Comparison of ENCODE assay signal across 9 cellular contexts in genomic region chr14:100056964-100057817, GRCh38. TPM values are rescaled to one million over a fixed set of nuclear protein-coding genes. Genes with fewer than 3 reads are reported as not detected.
A peak's percentile ranks its signal among the peaks of the same experiment; 100 is the strongest.
DNase-seq lines count a peak whose midpoint lies in the region; ATAC-seq and TF ChIP-seq lines count a peak whose summit lies in the region.
"Had no signal": no experiment of that assay in that cellular context is flagged by ENCODE, and none has a peak within 500 bp of the region (broad histone marks: within the 10 kb centered on the region; RNA-seq: fewer than 3 reads in every experiment).

No MANE protein-coding gene starts in this region.

- 98% methylated on average over 4 of the region's 4 CpGs for WGBS in SK-N-SH (ENCODE audit: low lambda C conversion rate)
- 73 to 77% methylated on average over 4 of the region's 4 CpGs for WGBS in transverse colon (ENCODE audit: low coverage in 1 of 2), 2 donors
- WGBS in testis, 2 donors, result 82 to 87% methylated on average over 4 of the region's 4 CpGs

- TF ChIP-seq EP300 in SK-N-SH (IDR thresholded peaks at IDR 0.05; ENCODE audit: borderline replicate concordance in 1 of 2, low read depth in 1 of 2, low read length in 1 of 2) (no peak), transverse colon (IDR thresholded peaks at IDR 0.05; ENCODE audit: low read depth) (no peak)

- H3K9me2 ChIP-seq in SK-N-SH, result no peaks in the 10 kb centered on the region

- peak; percentile 37 for TF ChIP-seq RAD21 in SK-N-SH (IDR thresholded peaks at IDR 0.05; ENCODE audit: low read length)

- no peak overlapping the region for H3K27ac ChIP-seq in SK-N-SH (ENCODE audit: low read depth in 2 of 2, low read length in 1 of 2)
- peak overlapping the region in 1 of 4 donors; percentile 1 for H3K27ac ChIP-seq in transverse colon
- H3K27ac ChIP-seq in gastrocnemius medialis, result peak overlapping the region in 2 of 4 donors; percentile 14 to 16
- H3K27ac ChIP-seq in testis, result no peak overlapping the region

- CTCF ChIA-PET in SK-N-SH (lab: Yijun Ruan, JAX), result interaction anchor here (1.2 to 1.5 kb wide), 2 partner anchors 17 to 98 kb away, joined by 3 to 4 read pairs; no protein-coding TSS in a partner anchor

- H3K9me3 ChIP-seq in SK-N-SH (no peaks in the 10 kb centered on the region), transverse colon (no peaks in the 10 kb centered on the region), gastrocnemius medialis (no peaks in the 10 kb centered on the region), testis (no peaks in the 10 kb centered on the region)
- H3K9me3 ChIP-seq: upper lobe of left lung had no signal

- POLR2A ChIA-PET in SK-N-SH (lab: Yijun Ruan, JAX), result no interaction called here

- peaks cover 4% of the 10 kb centered on the region; the same call in 1 of the 2 replicates for H4K20me1 ChIP-seq in SK-N-SH (ENCODE audit: insufficient read depth)

- H3K4me3 ChIP-seq in SK-N-SH (ENCODE audit: low read depth in 2 of 2, low read length in 1 of 2) (no peak overlapping the region), fibroblast of the aortic adventitia (ENCODE audit: low read depth, low read length) (no peak overlapping the region), transverse colon (no peak overlapping the region), gastrocnemius medialis (no peak overlapping the region), testis (no peak overlapping the region)
- H3K4me3 ChIP-seq: upper lobe of left lung had no signal

- TF ChIP-seq CTCF in SK-N-SH (IDR thresholded peaks at IDR 0.05) (peak; percentile 34), fibroblast of the aortic adventitia (IDR thresholded peaks at IDR 0.05; ENCODE audit: insufficient read depth, low read length) (peak; percentile 31), transverse colon (IDR thresholded peaks at IDR 0.05) (peak in 3 of 5 experiments; percentile 12 to 26 (median 13)), gastrocnemius medialis (IDR thresholded peaks at IDR 0.05 in 4 of 5, conservative IDR thresholded peaks at IDR 0.05 in 1 of 5) (peak in 1 of 5 experiments; percentile 19), testis (IDR thresholded peaks at IDR 0.05) (no peak)

- H3K36me3 ChIP-seq in SK-N-SH (replicated peaks in 1 of 2; ENCODE audit: control insufficient read depth in 1 of 2, insufficient read depth in 2 of 2, low read length in 1 of 2) (no peaks in the 10 kb centered on the region), transverse colon (no peaks in the 10 kb centered on the region), gastrocnemius medialis (no peaks in the 10 kb centered on the region), testis (ENCODE audit: low read depth, missing control alignments) (no peaks in the 10 kb centered on the region)
- H3K36me3 ChIP-seq: upper lobe of left lung had no signal

- peaks cover 3% of the 10 kb centered on the region; the same call in 1 of the 2 replicates for H3K79me2 ChIP-seq in SK-N-SH (ENCODE audit: insufficient read depth)

- no peak overlapping the region for H2AFZ ChIP-seq in SK-N-SH (ENCODE audit: low read depth)

- H3K4me2 ChIP-seq in SK-N-SH, result no peak overlapping the region

- H3K9ac ChIP-seq in SK-N-SH, result no peak overlapping the region

- TF ChIP-seq POLR2A in transverse colon (IDR thresholded peaks at IDR 0.05) (no peak), gastrocnemius medialis (IDR thresholded peaks at IDR 0.05) (no peak), testis (IDR thresholded peaks at IDR 0.05) (no peak)

- H3K27me3 ChIP-seq in SK-N-SH (ENCODE audit: insufficient read depth) (no peaks in the 10 kb centered on the region), transverse colon (no peaks in the 10 kb centered on the region), gastrocnemius medialis (no peaks in the 10 kb centered on the region), testis (no peaks in the 10 kb centered on the region)
- H3K27me3 ChIP-seq: upper lobe of left lung had no signal

- no peaks in the 10 kb centered on the region for H3F3A ChIP-seq in SK-N-SH (replicated peaks; ENCODE audit: insufficient read depth)

- intact Hi-C loops in transverse colon (cut with DNase I; ENCODE audit: low total_unique reads) (no loop called here), gastrocnemius medialis (cut with DNase I; ENCODE audit: low total_unique reads) (loop anchor here (2.0 kb wide), 1 partner anchor 24 kb away; no protein-coding TSS in a partner anchor), testis (cut with DNase I; ENCODE audit: low total_unique reads) (no loop called here)

- no peaks in the 10 kb centered on the region for H3K4me1 ChIP-seq in SK-N-SH (ENCODE audit: control insufficient read depth in 1 of 2, insufficient read depth in 2 of 2, low read depth in 1 of 2, low read length in 1 of 2)
- peaks cover 0 to 14% (median 0%) of the 10 kb centered on the region in 4 donors for H3K4me1 ChIP-seq in transverse colon
- H3K4me1 ChIP-seq in gastrocnemius medialis, result peaks cover 0 to 3% of the 10 kb centered on the region in 2 donors
- H3K4me1 ChIP-seq in testis, result no peaks in the 10 kb centered on the region

- ATAC-seq in GM21360 (IDR thresholded peaks at IDR 0.05; ENCODE audit: unreplicated experiment) (peak; percentile 49), gastrocnemius medialis (no peak)

- DNase-seq in Ammon's horn (ENCODE audit: low spot score), result peak; percentile 22
- no peak for DNase-seq in SK-N-SH
- peak; percentile 46 for DNase-seq in fibroblast of the aortic adventitia (ENCODE audit: low read depth)
- no peak for DNase-seq in transverse colon
- DNase-seq in gastrocnemius medialis, result no peak
- no peak for DNase-seq in DMS79 (lab: John Stamatoyannopoulos, UW)
- no peak for DNase-seq in testis
- DNase-seq: upper lobe of left lung had no signal

- in situ Hi-C loops in transverse colon (cut with MboI; ENCODE audit: low pct_ligation_motif_present in 1 of 4, low pct_unique_long_range_greater_than_20kb in 1 of 4, low sequenced_read_pairs in 3 of 4) (no loop called here), gastrocnemius medialis (cut with MboI; ENCODE audit: low sequenced_read_pairs in 4 of 4) (no loop called here)

TF ChIP-seq in SK-N-SH, 30 proteins besides CTCF, POLR2A, EP300 and RAD21 (continues in another document):
- no peak for TF ChIP-seq NRF1 (IDR thresholded peaks at IDR 0.05; ENCODE audit: low read depth, low read length)
- no peak for TF ChIP-seq GABPA (IDR thresholded peaks at IDR 0.05; ENCODE audit: low read depth)
- TF ChIP-seq IRF3 (IDR thresholded peaks at IDR 0.05; ENCODE audit: low read depth, low read length), result no peak
- no peak for TF ChIP-seq RXRA (IDR thresholded peaks at IDR 0.05; ENCODE audit: borderline replicate concordance, low read depth)
- no peak for TF ChIP-seq GATA2 (CRISPR knock-in tag; IDR thresholded peaks at IDR 0.05)
- TF ChIP-seq FOXJ3 (CRISPR knock-in tag; IDR thresholded peaks at IDR 0.05), result no peak
- TF ChIP-seq JUND (IDR thresholded peaks at IDR 0.05), result no peak
- no peak for TF ChIP-seq MAX (IDR thresholded peaks at IDR 0.05; ENCODE audit: low read depth)
- no peak for TF ChIP-seq ZBTB33 (IDR thresholded peaks at IDR 0.05; ENCODE audit: borderline replicate concordance, low read depth)
- TF ChIP-seq TAF1 (IDR thresholded peaks at IDR 0.05; ENCODE audit: borderline replicate concordance, low read depth, low read length), result no peak

RNA-seq across cellular contexts. Expression of gene EVL, which starts 8.0 kb away (rescaled TPM):
- 34.2 and 36.5 TPM in 2 replicates for polyA plus RNA-seq in SK-N-SH (2012; rRNA removed)
- polyA plus RNA-seq in SK-N-SH (2012; cell fraction: cytosol; rRNA removed), result 21.7 and 28.2 TPM in 2 replicates
- polyA plus RNA-seq in SK-N-SH (2012; cell fraction: nucleus; rRNA removed), result 224 and 260 TPM in 2 replicates
- total RNA-seq in fibroblast of the aortic adventitia (ENCODE audit: low replicate concordance), result 14.4 and 19.5 TPM in 2 replicates
- total RNA-seq in transverse colon, result 10 to 100 TPM; 22.8 to 86.4 (median 45.2) TPM
- total RNA-seq in gastrocnemius medialis, result 10 to 100 TPM in 1 of 4 donors, 1 to 10 TPM in 3; 5.8 to 14.3 (median 9.5) TPM
- 10 to 100 TPM; 91.7 to 96.8 TPM for total RNA-seq in testis
- polyA plus RNA-seq in testis (ENCODE audit: insufficient read depth, low read depth, low replicate concordance), result 87.4 TPM

Comparison
In these comparisons a context has a peak if more than half of its experiments do, and no peak if none do; other contexts are left out.
1. DNase-seq: peak in Ammon's horn (single experiment) and fibroblast of the aortic adventitia (single experiment); none in SK-N-SH (single experiment), transverse colon (single experiment), gastrocnemius medialis (0 of 2), DMS79 (single experiment) and testis (single experiment).
2. CTCF ChIP-seq: peak in SK-N-SH (single experiment), fibroblast of the aortic adventitia (single experiment) and transverse colon (3 of 5); none in testis (0 of 3).